22 cellular contexts compared by ENCODE assay signal in the genomic region with DNA sequence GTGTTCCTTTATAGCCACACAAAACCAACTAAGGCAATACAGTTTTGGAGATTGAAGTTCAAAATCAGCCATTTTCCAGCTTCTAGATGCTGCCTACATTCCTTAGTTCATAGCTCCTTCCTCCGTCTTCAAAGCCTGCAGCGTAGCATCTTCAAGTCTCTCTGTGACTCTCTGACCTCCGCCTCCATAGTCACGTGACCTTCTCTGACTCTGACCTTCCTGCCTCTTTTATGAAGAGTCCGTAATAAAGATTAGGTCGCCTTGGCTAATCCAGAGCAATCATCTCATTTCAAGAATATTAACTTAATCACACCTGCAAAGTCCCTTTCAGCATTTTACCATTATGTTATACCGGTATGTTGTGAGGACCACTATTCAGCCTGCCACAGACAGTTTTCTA.
DNase-seq lines count a peak whose midpoint lies in the region; ATAC-seq, FAIRE-seq and TF ChIP-seq lines count a peak whose summit lies in the region.
"Had no signal": no experiment of that assay in that cellular context is flagged by ENCODE, and none has a peak within 500 bp of the region (broad histone marks: within the 10 kb centered on the region; RNA-seq: fewer than 3 reads in every experiment).

No MANE protein-coding gene starts in this region.

- no peak overlapping the region for H3K4me2 ChIP-seq in A549
- H3K4me2 ChIP-seq in PC-3 (ENCODE audit: low read length): peak overlapping the region; percentile 75
- H3K4me2 ChIP-seq in K562 (ENCODE audit: insufficient read depth, low read length): peak overlapping the region; percentile 77

- H3K79me2 ChIP-seq in PC-3 (ENCODE audit: low read length) (peaks cover 47% of the 10 kb centered on the region), K562 (ENCODE audit: control insufficient read depth, insufficient read depth, low read length) (no peaks in the 10 kb centered on the region; the same call in 1 of the 3 replicates)

- POLR2A ChIA-PET in A549 (lab: Yijun Ruan, JAX): no interaction called here
- POLR2A ChIA-PET in PC-3 (lab: Charles Lee; ENCODE audit: unreplicated experiment): interaction anchor here (0.5 to 0.6 kb wide), 2 partner anchors 183 to 584 kb away, joined by 4 to 8 read pairs; partner anchors contain the start of gene SLC25A5
- POLR2A ChIA-PET in K562 (lab: Yijun Ruan, JAX): no interaction called here

- H3K9me3 ChIP-seq in A549: no peaks in the 10 kb centered on the region
- no peaks in the 10 kb centered on the region for H3K9me3 ChIP-seq in PC-3 (ENCODE audit: low read length)
- H3K9me3 ChIP-seq in K562 (replicated peaks; ENCODE audit: control insufficient read depth, insufficient read depth, low read depth, low read length): no peaks in the 10 kb centered on the region
- H3K9me3 ChIP-seq in mucosa of descending colon: no peaks in the 10 kb centered on the region
- H3K9me3 ChIP-seq in BE2C: no peaks in the 10 kb centered on the region
- H3K9me3 ChIP-seq: HAP-1 had no signal

- H3K9ac ChIP-seq in PC-3 (ENCODE audit: low read length) (peak overlapping the region; percentile 58), K562 (ENCODE audit: insufficient read depth in 1 of 2, low read depth in 2 of 2, low read length in 2 of 2) (no peak overlapping the region; a peak in 1 of 4 replicates)

- H3K27ac ChIP-seq in A549: no peak overlapping the region
- H3K27ac ChIP-seq in PC-3 (ENCODE audit: low read length): peak overlapping the region; percentile 85
- H3K27ac ChIP-seq in K562 (ENCODE audit: extremely low read depth, low read depth, low read length): peak overlapping the region; percentile 48; the same call in 1 of the 3 replicates
- H3K27ac ChIP-seq: 22Rv1 had no signal

- in situ Hi-C loops in K562 (cut with MboI): no loop called here

- H3K36me3 ChIP-seq in PC-3 (ENCODE audit: low read depth, low read length) (no peaks in the 10 kb centered on the region), K562 (ENCODE audit: control insufficient read depth, insufficient read depth, low read length) (no peaks in the 10 kb centered on the region), mucosa of descending colon (ENCODE audit: low read depth) (no peaks in the 10 kb centered on the region), BE2C (no peaks in the 10 kb centered on the region)
- H3K36me3 ChIP-seq: HAP-1 had no signal

- H4K20me1 ChIP-seq in PC-3 (ENCODE audit: low read length) (no peaks in the 10 kb centered on the region), K562 (replicated peaks; ENCODE audit: control insufficient read depth, insufficient read depth, low read length) (no peaks in the 10 kb centered on the region)

- peak overlapping the region; percentile 22; the same call in 1 of the 2 replicates for H2AFZ ChIP-seq in PC-3 (ENCODE audit: low read length)
- peak overlapping the region; percentile 79 for H2AFZ ChIP-seq in K562 (ENCODE audit: low read depth, low read length)

- ATAC-seq in A549 (no peak), PC-3 (peak; percentile 6; the same call in 1 of the 2 replicates), K562 (no peak), mucosa of descending colon (peak; percentile 43), HG02970 (IDR thresholded peaks at IDR 0.05; ENCODE audit: low FRiP score, unreplicated experiment) (no peak)

- CTCF ChIA-PET in A549 (lab: Yijun Ruan, JAX) (no interaction called here), PC-3 (lab: Charles Lee) (interaction anchor here (0.6 kb wide), 1 partner anchor 338 kb away, joined by 7 read pairs; no protein-coding TSS in a partner anchor), K562 (lab: Yijun Ruan, JAX; ENCODE audit: low intra/inter-chr PET ratio) (no interaction called here)

- H3K27me3 ChIP-seq in PC-3 (ENCODE audit: low read length) (no peaks in the 10 kb centered on the region), K562 (ENCODE audit: control insufficient read depth in 2 of 2, insufficient read depth in 2 of 2, low read length in 2 of 2) (peaks cover 0 to 2% of the 10 kb centered on the region in 2 experiments; a peak in 2 of 5 replicates), BE2C (no peaks in the 10 kb centered on the region)

- H3F3A ChIP-seq in PC-3 (ENCODE audit: low read length, unreplicated experiment): no peaks in the 10 kb centered on the region

- no peaks in the 10 kb centered on the region for H3K9me2 ChIP-seq in PC-3 (replicated peaks; ENCODE audit: low read length)

- 68% methylated on average over 7 of the region's 7 CpGs for WGBS in A549 (ENCODE audit: missing lambda C conversion rate)
- WGBS in K562 (ENCODE audit: insufficient coverage, low coverage, missing lambda C conversion rate): 7% methylated on average over 7 of the region's 7 CpGs

- TF ChIP-seq CTCF in A549 (IDR thresholded peaks at IDR 0.05): no peak
- TF ChIP-seq CTCF in PC-3 (conservative IDR thresholded peaks at IDR 0.05; ENCODE audit: low read depth, low read length): no peak
- no peak for TF ChIP-seq CTCF in K562 (IDR thresholded peaks at IDR 0.05 in 2 of 3, conservative IDR thresholded peaks at IDR 0.05 in 1 of 3; ENCODE audit: insufficient read depth in 2 of 3, low read depth in 1 of 3, low read length in 3 of 3)
- TF ChIP-seq CTCF in mucosa of descending colon (IDR thresholded peaks at IDR 0.05): no peak
- TF ChIP-seq CTCF in BE2C (IDR thresholded peaks at IDR 0.05; ENCODE audit: low read depth, low read length): no peak

- BruUV-seq in PC-3 (replicated peaks; lab: Mats Ljungman, UMichigan) (TSS peak; percentile 93), K562 (replicated peaks; lab: Mats Ljungman, UMichigan) (no TSS peak)

- H3K9me1 ChIP-seq in K562 (ENCODE audit: control insufficient read depth, insufficient read depth, low read length): no peaks in the 10 kb centered on the region

- TF ChIP-seq POLR2A in A549 (IDR thresholded peaks at IDR 0.05; ENCODE audit: low read length) (no peak), K562 (conservative IDR thresholded peaks at IDR 0.05) (no peak)

- DNase-seq in A549 (ENCODE audit: low read depth in 1 of 2, low spot score in 1 of 2) (no peak), PC-3 (no peak), K562 (ENCODE audit: extremely low read depth in 1 of 4, low spot score in 3 of 4) (peak in 2 of 4 experiments; percentile 9 to 19), mucosa of descending colon (no peak), RCC 7860 (ENCODE audit: low spot score) (no peak), BE2C (no peak)
- DNase-seq: ACHN; AML-193; C1 segment of cervical spinal cord; Calu3; CD4-positive, alpha-beta memory T cell; COR-L47; DMS79; GDM1; GOT3; HFFc6 had no signal

- H3K4me3 ChIP-seq in A549: no peak overlapping the region
- peak overlapping the region; percentile 49; the same call in 1 of the 2 replicates for H3K4me3 ChIP-seq in PC-3 (ENCODE audit: low read length)
- 0 out of 2 replicates have a peak overlapping the region, but pooled peaks have one; percentile 38 for H3K4me3 ChIP-seq in K562
- H3K4me3 ChIP-seq in mucosa of descending colon: no peak overlapping the region
- no peak overlapping the region for H3K4me3 ChIP-seq in BE2C (ENCODE audit: low read depth, low read length)
- H3K4me3 ChIP-seq: HAP-1 had no signal

- FAIRE-seq in A549 (lab: Jason Lieb, UNC): no peak
- no peak for FAIRE-seq in K562 (lab: Jason Lieb, UNC)
- FAIRE-seq in RCC 7860 (lab: Jason Lieb, UNC): no peak
- FAIRE-seq: A204.1, GM12891, GM18507 had no signal

- TF ChIP-seq RAD21 in A549 (conservative IDR thresholded peaks at IDR 0.05 in 1 of 2, IDR thresholded peaks at IDR 0.05 in 1 of 2) (no peak), K562 (CRISPR knock-in tag; conservative IDR thresholded peaks at IDR 0.05 in 1 of 2, IDR thresholded peaks at IDR 0.05 in 1 of 2) (no peak)

- TF ChIP-seq EP300 in A549 (IDR thresholded peaks at IDR 0.05) (no peak), K562 (IDR thresholded peaks at IDR 0.05; ENCODE audit: low read length) (no peak)

- H3K4me1 ChIP-seq in A549 (no peaks in the 10 kb centered on the region), PC-3 (ENCODE audit: insufficient read depth, low read length) (peaks cover 24% of the 10 kb centered on the region), K562 (replicated peaks in 1 of 2; ENCODE audit: control insufficient read depth in 2 of 2, insufficient read depth in 2 of 2, low read length in 2 of 2) (peaks cover 2% of the 10 kb centered on the region in 2 experiments; a peak in 2 of 5 replicates), mucosa of descending colon (ENCODE audit: low read depth) (no peaks in the 10 kb centered on the region), BE2C (no peaks in the 10 kb centered on the region)
- H3K4me1 ChIP-seq: HAP-1 had no signal

- intact Hi-C loops in PC-3 (cut with micrococcal nuclease): loop anchor here (1.0 to 10.0 kb wide), 2 partner anchors 91 to 131 kb away; partner anchors contain the start of gene LONRF3
- intact Hi-C loops in K562 (cut with micrococcal nuclease): no loop called here
- intact Hi-C loops in mucosa of descending colon (cut with DNase I, micrococcal nuclease): no loop called here

TF ChIP-seq in A549, 52 proteins besides CTCF, POLR2A, EP300 and RAD21 (continues in another document):
- 0 out of 2 replicates have a peak, but pooled peaks have one; percentile 14 for TF ChIP-seq USF2 (IDR thresholded peaks at IDR 0.05)
- TF ChIP-seq NFE2L2 (conservative IDR thresholded peaks at IDR 0.05; ENCODE audit: low read length): no peak
- TF ChIP-seq SMC3 (IDR thresholded peaks at IDR 0.05): no peak
- no peak for TF ChIP-seq FOSB (CRISPR knock-in tag; IDR thresholded peaks at IDR 0.05)

TF ChIP-seq in K562, 482 proteins besides CTCF, POLR2A, EP300 and RAD21 (continues in another document):
- TF ChIP-seq USF2 (CRISPR knock-in tag; IDR thresholded peaks at IDR 0.05) (peak; percentile 69), NR2C2 (CRISPR knock-in tag; IDR thresholded peaks at IDR 0.05) (no peak), NR2C2 (tag; IDR thresholded peaks at IDR 0.05) (peak; percentile 28; the same call in 1 of the 2 replicates), ZZZ3 (IDR thresholded peaks at IDR 0.05) (no peak), HNRNPLL (IDR thresholded peaks at IDR 0.05; ENCODE audit: low read depth, low read length, poor library complexity, severe bottlenecking) (no peak), BHLHE40 (IDR thresholded peaks at IDR 0.05; ENCODE audit: low read length) (peak; percentile 32; the same call in 1 of the 2 replicates)

Comparison
In these comparisons a context has a peak if more than half of its experiments do, and no peak if none do; other contexts are left out.
1. ATAC-seq: peak in PC-3 (single experiment) and mucosa of descending colon (single experiment); none in A549 (0 of 2), K562 (single experiment) and HG02970 (single experiment).
2. H3K27ac ChIP-seq: peak in PC-3 (single experiment) and K562 (single experiment); none in A549 (0 of 2).
3. H3K4me3 ChIP-seq: peak in PC-3 (single experiment) and K562 (single experiment); none in A549 (single experiment), mucosa of descending colon (single experiment) and BE2C (single experiment).
4. Of the 35 proteins assayed by ChIP-seq in both K562 and A549: peak only in K562: BHLHE40; only in A549: none; in both: USF2; in neither: 33.